ENCODE assay signal across 28 cellular contexts in the genomic region with DNA sequence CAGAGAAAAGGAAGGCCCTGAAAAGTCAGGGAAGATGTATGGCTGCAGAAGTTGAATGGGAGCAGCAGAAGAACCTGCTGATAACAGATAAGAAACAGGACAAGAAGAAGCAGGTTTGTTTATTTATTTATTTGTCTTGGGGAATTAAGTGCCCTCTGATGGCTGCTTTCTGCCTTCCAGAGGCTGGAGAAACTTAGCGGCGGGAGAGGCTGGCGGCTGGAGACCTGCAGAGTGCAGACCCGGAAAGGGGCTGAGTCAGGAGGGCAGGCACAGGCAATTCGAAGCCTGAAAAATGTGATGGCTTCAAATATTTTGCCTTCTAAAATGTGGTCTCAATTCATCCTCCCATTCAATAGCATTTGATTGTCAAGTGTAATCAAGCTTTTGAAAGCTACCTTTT.
"Had no signal": no experiment of that assay in that cellular context is flagged by ENCODE, and none has a peak within 500 bp of the region (broad histone marks: within the 10 kb centered on the region; RNA-seq: fewer than 3 reads in every experiment).

No MANE protein-coding gene starts in this region.

- H3K27me3 ChIP-seq: left lung, ovary, right atrium auricular region, stomach, suprapubic skin, tibial artery, upper lobe of right lung had no signal

- H3K4me3 ChIP-seq: left lung, lower lobe of right lung, ovary, right atrium auricular region, skin epidermis, stomach, suprapubic skin, thoracic aorta, tibial artery, upper lobe of right lung had no signal

- H3K27ac ChIP-seq: left lung, lower lobe of right lung, ovary, right atrium auricular region, skin epidermis, stomach, suprapubic skin, thoracic aorta, tibial artery, upper lobe of right lung had no signal

- H3K27ac Mint-ChIP-seq: mesothelial cell of epicardium; naive B cell; natural killer cell; nephron progenitor cell; progenitor cell of endocrine pancreas; stimulated activated naive B cell treated with anti-CD40 and anti-IgM and Interleukin-4, amounts not matched to agents 10 μg/mL and 1 μg/mL and 100 μg/mL, for 72 hours had no signal

- DNase-seq: hippocampal formation; kidney; left colon; left lung; lower lobe of right lung; mammary epithelial cell; mesenchymal stem cell; naive B cell; natural killer cell; nephron progenitor cell; ovary; stimulated activated CD4-positive, alpha-beta T cell treated with anti-CD3 and anti-CD28 coated beads, Interleukin-12 subunit alpha, Interleukin-12 subunit beta, amount 100 ng/mL, for 4 hours; stimulated activated CD4-positive, alpha-beta T cell treated with anti-CD3 and anti-CD28 coated beads, Interleukin-15, amount 100 ng/mL, for 24 hours; stimulated activated CD4-positive, alpha-beta T cell treated with anti-CD3 and anti-CD28 coated beads, Interleukin-2, amount 100 ng/mL, for 24 hours; stimulated activated CD4-positive, alpha-beta T cell treated with anti-CD3 and anti-CD28 coated beads, Interleukin-4, amount 100 ng/mL, for 1 hour; stimulated activated naive B cell treated with anti-CD40 and anti-IgM and Interleukin-4, amounts not matched to agents 10 μg/mL and 1 μg/mL and 100 μg/mL, for 72 hours; stimulated activated naive CD8-positive, alpha-beta T cell treated with anti-CD3 and anti-CD28 coated beads, Interleukin-15, Interleukin-2, amounts not matched to agents 100 U/mL and 50 U/mL, for 24 hours; stomach; tibial artery; trophoblast cell; upper lobe of right lung had no signal

- H3K4me1 Mint-ChIP-seq: naive B cell had no signal

- H3K4me1 ChIP-seq: left lung, lower lobe of right lung, tibial artery, upper lobe of right lung had no signal

- H3K9me3 Mint-ChIP-seq: natural killer cell; nephron progenitor cell; stimulated activated naive B cell treated with anti-CD40 and anti-IgM and Interleukin-4, amounts not matched to agents 10 μg/mL and 1 μg/mL and 100 μg/mL, for 72 hours had no signal

- H3K36me3 Mint-ChIP-seq: mesothelial cell of epicardium; naive B cell; natural killer cell; stimulated activated naive B cell treated with anti-CD40 and anti-IgM and Interleukin-4, amounts not matched to agents 10 μg/mL and 1 μg/mL and 100 μg/mL, for 72 hours had no signal

- H3K9me3 ChIP-seq: left lung, lower lobe of right lung, ovary, right atrium auricular region, stomach, suprapubic skin, thoracic aorta, tibial artery, upper lobe of right lung had no signal

- H3K36me3 ChIP-seq: left lung, lower lobe of right lung, ovary, right atrium auricular region, stomach, suprapubic skin, thoracic aorta, tibial artery, upper lobe of right lung had no signal

- H3K4me3 Mint-ChIP-seq: mesothelial cell of epicardium; naive B cell; natural killer cell; nephron progenitor cell; stimulated activated naive B cell treated with anti-CD40 and anti-IgM and Interleukin-4, amounts not matched to agents 10 μg/mL and 1 μg/mL and 100 μg/mL, for 72 hours had no signal

- ATAC-seq: left colon; left lung; lower lobe of right lung; natural killer cell; sciatic nerve; stimulated activated naive B cell treated with anti-CD40 and anti-IgM and Interleukin-4, amounts not matched to agents 10 μg/mL and 1 μg/mL and 100 μg/mL, for 72 hours; stimulated activated naive CD8-positive, alpha-beta T cell treated with anti-CD3 and anti-CD28 coated beads, Interleukin-15, Interleukin-2, amounts not matched to agents 100 U/mL and 50 U/mL, for 24 hours; upper lobe of right lung had no signal
